1 cellular context compared by ENCODE assay signal in the genomic region with DNA sequence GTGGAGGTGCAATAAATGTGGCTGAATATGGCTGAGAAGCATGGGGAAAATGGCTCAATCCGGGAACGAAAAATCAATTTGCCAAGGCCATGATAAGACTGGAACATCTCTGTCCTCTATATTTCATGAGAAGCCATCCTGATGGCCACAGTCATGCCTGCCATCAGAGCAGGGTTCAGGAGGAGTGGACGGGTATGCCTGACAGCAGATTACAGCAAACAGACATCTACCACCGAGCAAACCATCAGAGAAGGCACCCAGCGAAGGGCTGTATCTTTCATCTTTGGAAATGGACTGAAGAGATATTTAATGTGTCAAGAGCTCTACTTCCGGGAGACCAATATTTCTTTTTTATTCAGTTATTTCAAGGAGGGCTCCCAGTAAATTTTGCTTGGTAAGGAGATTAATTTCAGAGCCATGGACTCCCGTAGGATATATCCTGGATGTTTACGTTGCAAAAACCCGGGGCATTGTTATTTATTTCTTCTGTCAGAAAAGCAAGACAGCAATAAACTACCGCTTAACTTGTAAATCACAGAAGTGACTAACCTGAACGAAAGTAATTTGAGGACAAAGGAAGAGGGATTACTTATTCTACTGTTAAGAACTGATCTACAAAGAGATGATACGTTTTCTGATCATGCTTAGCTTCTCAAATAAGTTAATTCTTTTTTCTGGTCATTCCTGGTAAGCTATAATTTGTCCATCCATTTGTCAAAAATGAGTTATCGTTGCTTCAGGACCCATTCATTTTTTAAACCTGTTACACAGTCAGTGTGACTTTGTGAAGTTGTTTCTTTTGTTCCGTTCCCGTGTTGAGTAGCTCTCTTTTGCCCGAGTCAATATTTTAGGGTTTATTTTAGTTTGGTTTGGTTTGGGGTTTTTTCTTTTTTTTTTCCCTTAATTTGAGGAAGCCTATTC.
TF ChIP-seq lines count a peak whose summit lies in the region.

No MANE protein-coding gene starts in this region.

TF ChIP-seq in HEK293, 187 proteins besides CTCF, POLR2A, EP300 and RAD21 (continued from another document and continues in another):
- TF ChIP-seq ZNF248 (tag by site-specific recombination; IDR thresholded peaks at IDR 0.05) (no peak), ZNF302 (tag by site-specific recombination; IDR thresholded peaks at IDR 0.05; ENCODE audit: low read depth) (no peak), ZNF350 (tag by site-specific recombination; IDR thresholded peaks at IDR 0.05) (no peak), TCF7L2 (IDR thresholded peaks at IDR 0.05; ENCODE audit: borderline replicate concordance, low read depth, low read length) (no peak), REPIN1 (tag by site-specific recombination; IDR thresholded peaks at IDR 0.05; ENCODE audit: low read depth) (no peak), SP2 (tag by site-specific recombination; IDR thresholded peaks at IDR 0.05) (no peak), ZNF174 (tag by site-specific recombination; IDR thresholded peaks at IDR 0.05) (no peak), GFI1B (tag by site-specific recombination; IDR thresholded peaks at IDR 0.05) (no peak), ZNF335 (tag by site-specific recombination; conservative IDR thresholded peaks at IDR 0.05) (peak; percentile 65), ZNF211 (tag by site-specific recombination; IDR thresholded peaks at IDR 0.05; ENCODE audit: low read depth) (no peak), ZNF324 (tag by site-specific recombination; IDR thresholded peaks at IDR 0.05) (peak; percentile 22; the same call in 1 of the 2 replicates), ZBTB21 (tag by site-specific recombination; IDR thresholded peaks at IDR 0.05) (no peak), ZNF354C (tag by site-specific recombination; IDR thresholded peaks at IDR 0.05; ENCODE audit: borderline replicate concordance, low read depth) (no peak), ZNF366 (tag by site-specific recombination; conservative IDR thresholded peaks at IDR 0.05) (peak; percentile 32; the same call in 1 of the 2 replicates), ZNF266 (tag by site-specific recombination; IDR thresholded peaks at IDR 0.05; ENCODE audit: low read depth) (no peak), ZSCAN16 (tag by site-specific recombination; IDR thresholded peaks at IDR 0.05) (no peak), HOXC10 (CRISPR knock-in tag; IDR thresholded peaks at IDR 0.05) (no peak), ZNF571 (tag by site-specific recombination; IDR thresholded peaks at IDR 0.05) (no peak), BCL11B (tag by site-specific recombination; IDR thresholded peaks at IDR 0.05; ENCODE audit: low read depth) (no peak), ZNF670 (tag by site-specific recombination; IDR thresholded peaks at IDR 0.05; ENCODE audit: low read depth) (no peak), ZNF473 (tag by site-specific recombination; IDR thresholded peaks at IDR 0.05) (no peak), ZEB2 (tag by site-specific recombination; IDR thresholded peaks at IDR 0.05) (no peak), ZNF830 (tag by site-specific recombination; IDR thresholded peaks at IDR 0.05; ENCODE audit: low read depth) (no peak), ZNF16 (tag by site-specific recombination; IDR thresholded peaks at IDR 0.05; ENCODE audit: low read depth) (no peak), KLF9 (tag by site-specific recombination; IDR thresholded peaks at IDR 0.05; ENCODE audit: low read depth) (no peak), FEZF1 (tag by site-specific recombination; IDR thresholded peaks at IDR 0.05) (no peak), KLF16 (tag by site-specific recombination; IDR thresholded peaks at IDR 0.05) (no peak), ZNF2 (tag by site-specific recombination; IDR thresholded peaks at IDR 0.05) (peak; percentile 51; the same call in 1 of the 2 replicates), SCRT2 (tag by site-specific recombination; IDR thresholded peaks at IDR 0.05) (no peak; the same call in 1 of the 2 replicates), ZNF843 (tag by site-specific recombination; IDR thresholded peaks at IDR 0.05) (no peak), PRDM1 (tag by site-specific recombination; IDR thresholded peaks at IDR 0.05) (peak; percentile 40; the same call in 1 of the 2 replicates)
- TF ChIP-seq, protein P1, sequence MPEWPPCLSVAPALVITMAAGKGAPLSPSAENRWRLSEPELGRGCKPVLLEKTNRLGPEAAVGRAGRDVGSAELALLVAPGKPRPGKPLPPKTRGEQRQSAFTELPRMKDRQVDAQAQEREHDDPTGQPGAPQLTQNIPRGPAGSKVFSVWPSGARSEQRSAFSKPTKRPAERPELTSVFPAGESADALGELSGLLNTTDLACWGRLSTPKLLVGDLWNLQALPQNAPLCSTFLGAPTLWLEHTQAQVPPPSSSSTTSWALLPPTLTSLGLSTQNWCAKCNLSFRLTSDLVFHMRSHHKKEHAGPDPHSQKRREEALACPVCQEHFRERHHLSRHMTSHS (tag by site-specific recombination; IDR thresholded peaks at IDR 0.05), result no peak
- TF ChIP-seq, protein P2, sequence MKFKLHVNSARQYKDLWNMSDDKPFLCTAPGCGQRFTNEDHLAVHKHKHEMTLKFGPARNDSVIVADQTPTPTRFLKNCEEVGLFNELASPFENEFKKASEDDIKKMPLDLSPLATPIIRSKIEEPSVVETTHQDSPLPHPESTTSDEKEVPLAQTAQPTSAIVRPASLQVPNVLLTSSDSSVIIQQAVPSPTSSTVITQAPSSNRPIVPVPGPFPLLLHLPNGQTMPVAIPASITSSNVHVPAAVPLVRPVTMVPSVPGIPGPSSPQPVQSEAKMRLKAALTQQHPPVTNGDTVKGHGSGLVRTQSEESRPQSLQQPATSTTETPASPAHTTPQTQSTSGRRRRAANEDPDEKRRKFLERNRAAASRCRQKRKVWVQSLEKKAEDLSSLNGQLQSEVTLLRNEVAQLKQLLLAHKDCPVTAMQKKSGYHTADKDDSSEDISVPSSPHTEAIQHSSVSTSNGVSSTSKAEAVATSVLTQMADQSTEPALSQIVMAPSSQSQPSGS (tag by site-specific recombination; IDR thresholded peaks at IDR 0.05; ENCODE audit: low read depth), result no peak
- TF ChIP-seq, protein P3, sequence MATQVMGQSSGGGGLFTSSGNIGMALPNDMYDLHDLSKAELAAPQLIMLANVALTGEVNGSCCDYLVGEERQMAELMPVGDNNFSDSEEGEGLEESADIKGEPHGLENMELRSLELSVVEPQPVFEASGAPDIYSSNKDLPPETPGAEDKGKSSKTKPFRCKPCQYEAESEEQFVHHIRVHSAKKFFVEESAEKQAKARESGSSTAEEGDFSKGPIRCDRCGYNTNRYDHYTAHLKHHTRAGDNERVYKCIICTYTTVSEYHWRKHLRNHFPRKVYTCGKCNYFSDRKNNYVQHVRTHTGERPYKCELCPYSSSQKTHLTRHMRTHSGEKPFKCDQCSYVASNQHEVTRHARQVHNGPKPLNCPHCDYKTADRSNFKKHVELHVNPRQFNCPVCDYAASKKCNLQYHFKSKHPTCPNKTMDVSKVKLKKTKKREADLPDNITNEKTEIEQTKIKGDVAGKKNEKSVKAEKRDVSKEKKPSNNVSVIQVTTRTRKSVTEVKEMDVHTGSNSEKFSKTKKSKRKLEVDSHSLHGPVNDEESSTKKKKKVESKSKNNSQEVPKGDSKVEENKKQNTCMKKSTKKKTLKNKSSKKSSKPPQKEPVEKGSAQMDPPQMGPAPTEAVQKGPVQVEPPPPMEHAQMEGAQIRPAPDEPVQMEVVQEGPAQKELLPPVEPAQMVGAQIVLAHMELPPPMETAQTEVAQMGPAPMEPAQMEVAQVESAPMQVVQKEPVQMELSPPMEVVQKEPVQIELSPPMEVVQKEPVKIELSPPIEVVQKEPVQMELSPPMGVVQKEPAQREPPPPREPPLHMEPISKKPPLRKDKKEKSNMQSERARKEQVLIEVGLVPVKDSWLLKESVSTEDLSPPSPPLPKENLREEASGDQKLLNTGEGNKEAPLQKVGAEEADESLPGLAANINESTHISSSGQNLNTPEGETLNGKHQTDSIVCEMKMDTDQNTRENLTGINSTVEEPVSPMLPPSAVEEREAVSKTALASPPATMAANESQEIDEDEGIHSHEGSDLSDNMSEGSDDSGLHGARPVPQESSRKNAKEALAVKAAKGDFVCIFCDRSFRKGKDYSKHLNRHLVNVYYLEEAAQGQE (tag by site-specific recombination; IDR thresholded peaks at IDR 0.05), result no peak
- TF ChIP-seq, protein P4, sequence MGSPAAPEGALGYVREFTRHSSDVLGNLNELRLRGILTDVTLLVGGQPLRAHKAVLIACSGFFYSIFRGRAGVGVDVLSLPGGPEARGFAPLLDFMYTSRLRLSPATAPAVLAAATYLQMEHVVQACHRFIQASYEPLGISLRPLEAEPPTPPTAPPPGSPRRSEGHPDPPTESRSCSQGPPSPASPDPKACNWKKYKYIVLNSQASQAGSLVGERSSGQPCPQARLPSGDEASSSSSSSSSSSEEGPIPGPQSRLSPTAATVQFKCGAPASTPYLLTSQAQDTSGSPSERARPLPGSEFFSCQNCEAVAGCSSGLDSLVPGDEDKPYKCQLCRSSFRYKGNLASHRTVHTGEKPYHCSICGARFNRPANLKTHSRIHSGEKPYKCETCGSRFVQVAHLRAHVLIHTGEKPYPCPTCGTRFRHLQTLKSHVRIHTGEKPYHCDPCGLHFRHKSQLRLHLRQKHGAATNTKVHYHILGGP (tag by site-specific recombination; IDR thresholded peaks at IDR 0.05), result no peak
- TF ChIP-seq, protein P5, sequence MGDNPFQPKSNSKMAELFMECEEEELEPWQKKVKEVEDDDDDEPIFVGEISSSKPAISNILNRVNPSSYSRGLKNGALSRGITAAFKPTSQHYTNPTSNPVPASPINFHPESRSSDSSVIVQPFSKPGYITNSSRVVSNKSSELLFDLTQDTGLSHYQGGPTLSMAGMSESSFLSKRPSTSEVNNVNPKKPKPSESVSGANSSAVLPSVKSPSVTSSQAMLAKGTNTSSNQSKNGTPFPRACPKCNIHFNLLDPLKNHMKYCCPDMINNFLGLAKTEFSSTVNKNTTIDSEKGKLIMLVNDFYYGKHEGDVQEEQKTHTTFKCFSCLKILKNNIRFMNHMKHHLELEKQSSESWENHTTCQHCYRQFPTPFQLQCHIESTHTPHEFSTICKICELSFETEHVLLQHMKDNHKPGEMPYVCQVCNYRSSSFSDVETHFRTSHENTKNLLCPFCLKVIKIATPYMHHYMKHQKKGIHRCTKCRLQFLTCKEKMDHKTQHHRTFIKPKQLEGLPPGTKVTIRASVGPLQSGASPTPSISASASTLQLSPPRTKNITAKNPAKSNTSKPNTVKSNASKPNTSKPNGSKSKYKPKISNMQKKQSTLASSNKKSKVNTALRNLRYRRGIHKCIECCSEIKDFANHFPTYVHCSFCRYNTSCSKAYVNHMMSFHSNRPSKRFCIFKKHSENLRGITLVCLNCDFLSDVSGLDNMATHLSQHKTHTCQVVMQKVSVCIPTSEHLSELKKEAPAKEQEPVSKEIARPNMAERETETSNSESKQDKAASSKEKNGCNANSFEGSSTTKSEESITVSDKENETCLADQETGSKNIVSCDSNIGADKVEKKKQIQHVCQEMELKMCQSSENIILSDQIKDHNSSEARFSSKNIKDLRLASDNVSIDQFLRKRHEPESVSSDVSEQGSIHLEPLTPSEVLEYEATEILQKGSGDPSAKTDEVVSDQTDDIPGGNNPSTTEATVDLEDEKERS (tag by site-specific recombination; IDR thresholded peaks at IDR 0.05), result no peak
- TF ChIP-seq, protein P6, sequence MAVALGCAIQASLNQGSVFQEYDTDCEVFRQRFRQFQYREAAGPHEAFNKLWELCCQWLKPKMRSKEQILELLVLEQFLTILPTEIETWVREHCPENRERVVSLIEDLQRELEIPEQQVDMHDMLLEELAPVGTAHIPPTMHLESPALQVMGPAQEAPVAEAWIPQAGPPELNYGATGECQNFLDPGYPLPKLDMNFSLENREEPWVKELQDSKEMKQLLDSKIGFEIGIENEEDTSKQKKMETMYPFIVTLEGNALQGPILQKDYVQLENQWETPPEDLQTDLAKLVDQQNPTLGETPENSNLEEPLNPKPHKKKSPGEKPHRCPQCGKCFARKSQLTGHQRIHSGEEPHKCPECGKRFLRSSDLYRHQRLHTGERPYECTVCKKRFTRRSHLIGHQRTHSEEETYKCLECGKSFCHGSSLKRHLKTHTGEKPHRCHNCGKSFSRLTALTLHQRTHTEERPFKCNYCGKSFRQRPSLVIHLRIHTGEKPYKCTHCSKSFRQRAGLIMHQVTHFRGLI (tag by site-specific recombination; IDR thresholded peaks at IDR 0.05), result no peak
- TF ChIP-seq, protein P7, sequence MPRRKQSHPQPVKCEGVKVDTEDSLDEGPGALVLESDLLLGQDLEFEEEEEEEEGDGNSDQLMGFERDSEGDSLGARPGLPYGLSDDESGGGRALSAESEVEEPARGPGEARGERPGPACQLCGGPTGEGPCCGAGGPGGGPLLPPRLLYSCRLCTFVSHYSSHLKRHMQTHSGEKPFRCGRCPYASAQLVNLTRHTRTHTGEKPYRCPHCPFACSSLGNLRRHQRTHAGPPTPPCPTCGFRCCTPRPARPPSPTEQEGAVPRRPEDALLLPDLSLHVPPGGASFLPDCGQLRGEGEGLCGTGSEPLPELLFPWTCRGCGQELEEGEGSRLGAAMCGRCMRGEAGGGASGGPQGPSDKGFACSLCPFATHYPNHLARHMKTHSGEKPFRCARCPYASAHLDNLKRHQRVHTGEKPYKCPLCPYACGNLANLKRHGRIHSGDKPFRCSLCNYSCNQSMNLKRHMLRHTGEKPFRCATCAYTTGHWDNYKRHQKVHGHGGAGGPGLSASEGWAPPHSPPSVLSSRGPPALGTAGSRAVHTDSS (tag by site-specific recombination; IDR thresholded peaks at IDR 0.05), result no peak
- TF ChIP-seq, protein P8, sequence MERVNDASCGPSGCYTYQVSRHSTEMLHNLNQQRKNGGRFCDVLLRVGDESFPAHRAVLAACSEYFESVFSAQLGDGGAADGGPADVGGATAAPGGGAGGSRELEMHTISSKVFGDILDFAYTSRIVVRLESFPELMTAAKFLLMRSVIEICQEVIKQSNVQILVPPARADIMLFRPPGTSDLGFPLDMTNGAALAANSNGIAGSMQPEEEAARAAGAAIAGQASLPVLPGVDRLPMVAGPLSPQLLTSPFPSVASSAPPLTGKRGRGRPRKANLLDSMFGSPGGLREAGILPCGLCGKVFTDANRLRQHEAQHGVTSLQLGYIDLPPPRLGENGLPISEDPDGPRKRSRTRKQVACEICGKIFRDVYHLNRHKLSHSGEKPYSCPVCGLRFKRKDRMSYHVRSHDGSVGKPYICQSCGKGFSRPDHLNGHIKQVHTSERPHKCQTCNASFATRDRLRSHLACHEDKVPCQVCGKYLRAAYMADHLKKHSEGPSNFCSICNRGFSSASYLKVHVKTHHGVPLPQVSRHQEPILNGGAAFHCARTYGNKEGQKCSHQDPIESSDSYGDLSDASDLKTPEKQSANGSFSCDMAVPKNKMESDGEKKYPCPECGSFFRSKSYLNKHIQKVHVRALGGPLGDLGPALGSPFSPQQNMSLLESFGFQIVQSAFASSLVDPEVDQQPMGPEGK (tag by site-specific recombination; IDR thresholded peaks at IDR 0.05), result peak; percentile 24; the same call in 1 of the 2 replicates
- TF ChIP-seq, protein P9, sequence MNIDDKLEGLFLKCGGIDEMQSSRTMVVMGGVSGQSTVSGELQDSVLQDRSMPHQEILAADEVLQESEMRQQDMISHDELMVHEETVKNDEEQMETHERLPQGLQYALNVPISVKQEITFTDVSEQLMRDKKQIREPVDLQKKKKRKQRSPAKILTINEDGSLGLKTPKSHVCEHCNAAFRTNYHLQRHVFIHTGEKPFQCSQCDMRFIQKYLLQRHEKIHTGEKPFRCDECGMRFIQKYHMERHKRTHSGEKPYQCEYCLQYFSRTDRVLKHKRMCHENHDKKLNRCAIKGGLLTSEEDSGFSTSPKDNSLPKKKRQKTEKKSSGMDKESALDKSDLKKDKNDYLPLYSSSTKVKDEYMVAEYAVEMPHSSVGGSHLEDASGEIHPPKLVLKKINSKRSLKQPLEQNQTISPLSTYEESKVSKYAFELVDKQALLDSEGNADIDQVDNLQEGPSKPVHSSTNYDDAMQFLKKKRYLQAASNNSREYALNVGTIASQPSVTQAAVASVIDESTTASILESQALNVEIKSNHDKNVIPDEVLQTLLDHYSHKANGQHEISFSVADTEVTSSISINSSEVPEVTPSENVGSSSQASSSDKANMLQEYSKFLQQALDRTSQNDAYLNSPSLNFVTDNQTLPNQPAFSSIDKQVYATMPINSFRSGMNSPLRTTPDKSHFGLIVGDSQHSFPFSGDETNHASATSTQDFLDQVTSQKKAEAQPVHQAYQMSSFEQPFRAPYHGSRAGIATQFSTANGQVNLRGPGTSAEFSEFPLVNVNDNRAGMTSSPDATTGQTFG (tag by site-specific recombination; IDR thresholded peaks at IDR 0.05; ENCODE audit: borderline replicate concordance), result no peak
